Comparison of ENCODE assay signal across 9 cellular contexts in the genomic region with DNA sequence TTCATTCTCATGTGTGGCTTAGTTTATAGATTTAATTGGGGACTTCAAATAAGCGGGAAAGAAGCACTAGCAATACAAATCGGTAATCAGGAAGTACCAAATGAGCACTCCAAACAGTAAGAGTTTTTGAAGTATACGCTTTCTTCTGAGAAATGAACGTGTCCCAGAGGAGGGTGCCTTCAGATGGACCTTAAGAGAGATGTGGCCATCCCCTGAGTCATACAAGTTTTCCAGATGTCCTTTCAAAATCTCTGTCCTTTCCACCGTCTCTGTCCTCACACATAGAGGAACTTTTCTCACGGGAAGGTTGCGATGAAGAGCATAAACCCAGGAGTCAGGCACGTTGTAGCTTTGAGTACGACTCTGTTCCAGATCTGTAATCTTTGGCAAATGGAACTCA. TPM values are rescaled to one million over a fixed set of nuclear protein-coding genes. Genes with fewer than 3 reads are reported as not detected.
DNase-seq lines count a peak whose midpoint lies in the region; ATAC-seq and TF ChIP-seq lines count a peak whose summit lies in the region.
"Had no signal": no experiment of that assay in that cellular context is flagged by ENCODE, and none has a peak within 500 bp of the region (broad histone marks: within the 10 kb centered on the region; RNA-seq: fewer than 3 reads in every experiment).

No MANE protein-coding gene starts in this region.

- peak overlapping the region; percentile 87 for H3K27ac Mint-ChIP-seq in activated B cell treated with CpG ODN at 0.5 μM for 24 hours
- peak overlapping the region in 4 of 6 donors; percentile 87 to 95 (median 88) for H3K27ac Mint-ChIP-seq in immature natural killer cell

- H3K27me3 ChIP-seq in testis: no peaks in the 10 kb centered on the region

- peaks cover 10% of the 10 kb centered on the region for H3K4me1 ChIP-seq in testis

- no peaks in the 10 kb centered on the region for H3K9me3 ChIP-seq in testis

- peak overlapping the region; percentile 72 for H3K4me3 Mint-ChIP-seq in activated T-cell treated with anti-CD3 and anti-CD28 coated beads, Interleukin-2, amount 50 U/mL, for 4 hours
- H3K4me3 Mint-ChIP-seq in activated B cell treated with CpG ODN at 0.5 μM for 24 hours (no peak overlapping the region), immature natural killer cell (peak overlapping the region; percentile 35 to 88 (median 85))

- H3K36me3 Mint-ChIP-seq in activated T-cell treated with anti-CD3 and anti-CD28 coated beads, Interleukin-2, amount 50 U/mL, for 4 hours (ENCODE audit: insufficient read depth): peaks cover 3% of the 10 kb centered on the region
- H3K36me3 Mint-ChIP-seq in activated B cell treated with CpG ODN at 0.5 μM for 24 hours (ENCODE audit: low read depth) (no peaks in the 10 kb centered on the region), immature natural killer cell (no peaks in the 10 kb centered on the region)

- peaks cover 1% of the 10 kb centered on the region for H3K27me3 Mint-ChIP-seq in activated T-cell treated with anti-CD3 and anti-CD28 coated beads, Interleukin-2, amount 50 U/mL, for 4 hours (ENCODE audit: low read depth)
- H3K27me3 Mint-ChIP-seq in activated B cell treated with CpG ODN at 0.5 μM for 24 hours: peaks cover 5% of the 10 kb centered on the region
- peaks cover 9 to 15% (median 10%) of the 10 kb centered on the region in 3 donors for H3K27me3 Mint-ChIP-seq in immature natural killer cell (ENCODE audit: low read depth in 3 of 3)

- POLR2A ChIA-PET in activated B cell treated with CpG ODN at 0.5 μM for 24 hours (lab: Charles Lee): no interaction called here

- H3K4me3 ChIP-seq in testis: peak overlapping the region in 1 of 2 donors; percentile 95

- DNase-seq in activated T-cell treated with anti-CD3 and anti-CD28 coated beads, Interleukin-2, amount 50 U/mL, for 4 hours: no peak
- no peak for DNase-seq in activated T-cell treated with anti-CD3 and anti-CD28 coated beads for 4 hours
- no peak for DNase-seq in activated B cell treated with CpG ODN at 0.5 μM for 24 hours
- no peak for DNase-seq in immature natural killer cell
- DNase-seq in testis: no peak
- DNase-seq in stimulated activated CD4-positive, alpha-beta T cell treated with anti-CD3 and anti-CD28 coated beads, Interleukin-15, amount 100 ng/mL, for 24 hours: no peak
- no peak for DNase-seq in activated gamma-delta T cell treated with Interleukin-2 at 50 U/mL for 16 hours
- no peak for DNase-seq in iPS-NIHi11 (ENCODE audit: low spot score)
- DNase-seq: activated CD4-positive, CD25-positive, alpha-beta regulatory T cell treated with anti-CD3 and anti-CD28 coated beads, Interleukin-2, amount 50 U/mL, for 72 hours had no signal

- intact Hi-C loops in activated B cell treated with CpG ODN at 0.5 μM for 24 hours (cut with micrococcal nuclease) (loop anchor here (5.0 to 10.0 kb wide), 2 partner anchors 233 to 1965 kb away; partner anchors contain the start of gene EPG5), testis (cut with DNase I; ENCODE audit: low total_unique reads) (no loop called here)

- H3K9me3 Mint-ChIP-seq in activated T-cell treated with anti-CD3 and anti-CD28 coated beads, Interleukin-2, amount 50 U/mL, for 4 hours: no peaks in the 10 kb centered on the region
- H3K9me3 Mint-ChIP-seq in activated B cell treated with CpG ODN at 0.5 μM for 24 hours (no peaks in the 10 kb centered on the region), immature natural killer cell (no peaks in the 10 kb centered on the region)

- CTCF ChIA-PET in activated B cell treated with CpG ODN at 0.5 μM for 24 hours (lab: Charles Lee): no interaction called here

- no peak for TF ChIP-seq POLR2A in testis (IDR thresholded peaks at IDR 0.05)

- ATAC-seq in activated T-cell treated with anti-CD3 and anti-CD28 coated beads, Interleukin-2, amount 50 U/mL, for 4 hours: no peak
- ATAC-seq in activated B cell treated with CpG ODN at 0.5 μM for 24 hours (ENCODE audit: low read depth): no peak

- 58 to 68% methylated on average over 9 of the region's 9 CpGs for WGBS in testis, 2 donors

- peaks cover 35% of the 10 kb centered on the region for H3K4me1 Mint-ChIP-seq in activated T-cell treated with anti-CD3 and anti-CD28 coated beads, Interleukin-2, amount 50 U/mL, for 4 hours (ENCODE audit: low read depth)
- peaks cover 29% of the 10 kb centered on the region for H3K4me1 Mint-ChIP-seq in activated B cell treated with CpG ODN at 0.5 μM for 24 hours
- H3K4me1 Mint-ChIP-seq in immature natural killer cell: peaks cover 28 to 37% of the 10 kb centered on the region in 2 donors

- H3K27ac ChIP-seq in testis: peak overlapping the region; percentile 97

- H3K36me3 ChIP-seq in testis (ENCODE audit: low read depth, missing control alignments): no peaks in the 10 kb centered on the region

- TF ChIP-seq CTCF in activated B cell treated with CpG ODN at 0.5 μM for 24 hours (IDR thresholded peaks at IDR 0.05) (no peak), testis (IDR thresholded peaks at IDR 0.05) (no peak)

RNA-seq across cellular contexts. Expression of gene SMAD2, which starts 1.7 kb away (rescaled TPM):
- 100 to 1,000 TPM; 129 to 147 (median 138) TPM for total RNA-seq in activated T-cell treated with anti-CD3 and anti-CD28 coated beads, Interleukin-2, amount 50 U/mL, for 4 hours
- total RNA-seq in activated B cell treated with CpG ODN at 0.5 μM for 24 hours (97.3 and 99.0 TPM in 2 replicates), testis (100 to 1,000 TPM in 1 of 2 donors, 10 to 100 TPM in 1; 76.9 to 115 TPM)
- polyA plus RNA-seq in immature natural killer cell (100 to 1,000 TPM in 2 of 3 donors, 10 to 100 TPM in 1; 81.4 to 123 (median 112) TPM), testis (ENCODE audit: insufficient read depth, low read depth, low replicate concordance) (109 TPM)
